In the genomic region with DNA sequence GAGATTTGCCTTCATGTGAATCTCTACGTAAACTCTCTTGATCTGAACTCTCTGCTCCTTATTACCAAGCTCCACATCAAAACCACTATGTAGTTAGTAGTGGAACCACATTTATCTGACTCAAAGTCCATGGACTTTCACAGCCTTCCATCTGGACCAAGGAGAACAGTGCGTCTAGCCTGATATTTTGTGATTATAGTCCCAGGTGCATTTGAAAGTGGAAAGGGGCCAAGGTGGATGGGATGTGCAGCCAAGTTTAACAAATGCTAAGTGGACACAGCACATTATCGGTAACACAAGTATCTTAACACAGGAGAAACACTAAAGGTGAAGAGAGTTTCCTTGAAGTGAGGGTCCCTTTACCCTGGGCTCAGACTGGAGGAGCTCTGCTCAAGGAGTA, we compare ENCODE assay signal across 18 cellular contexts.
"Had no signal": no experiment of that assay in that cellular context is flagged by ENCODE, and none has a peak within 500 bp of the region (broad histone marks: within the 10 kb centered on the region; RNA-seq: fewer than 3 reads in every experiment).

No MANE protein-coding gene starts in this region.

- DNase-seq: colonic mucosa; dermis blood vessel endothelial cell; erythroblast; foreskin keratinocyte; immature natural killer cell; left ventricle myocardium superior; naive thymus-derived CD4-positive, alpha-beta T cell; stimulated activated CD4-positive, alpha-beta T cell treated with anti-CD3 and anti-CD28 coated beads, Interleukin-2, amount 100 ng/mL, for 24 hours; stimulated activated CD4-positive, alpha-beta T cell treated with anti-CD3 and anti-CD28 coated beads, Interleukin-4, amount 100 ng/mL, for 4 hours; stimulated activated naive B cell treated with anti-CD40 and anti-IgM and Interleukin-4, amounts not matched to agents 10 μg/mL and 1 μg/mL and 100 μg/mL, for 72 hours; stimulated activated naive CD8-positive, alpha-beta T cell treated with anti-CD3 and anti-CD28 coated beads, Interleukin-15, amount 100 ng/mL, for 72 hours; substantia nigra; trophoblast cell had no signal

- H3K36me3 ChIP-seq: colonic mucosa, neutrophil, thoracic aorta had no signal

- H3K27me3 ChIP-seq: colonic mucosa, foreskin keratinocyte, neutrophil had no signal

- FAIRE-seq: endothelial cell of umbilical vein, keratinocyte had no signal

- H3K27ac ChIP-seq: colonic mucosa, foreskin keratinocyte, neutrophil, thoracic aorta had no signal

- ATAC-seq: foreskin keratinocyte; left ventricle myocardium superior; naive thymus-derived CD4-positive, alpha-beta T cell; sciatic nerve; stimulated activated naive B cell treated with anti-CD40 and anti-IgM and Interleukin-4, amounts not matched to agents 10 μg/mL and 1 μg/mL and 100 μg/mL, for 72 hours; stimulated activated naive CD8-positive, alpha-beta T cell treated with anti-CD3 and anti-CD28 coated beads, Interleukin-15, amount 100 ng/mL, for 72 hours had no signal

- H3K4me3 ChIP-seq: colonic mucosa, thoracic aorta had no signal

- H3K9me3 ChIP-seq: colonic mucosa, neutrophil had no signal

- H3K4me1 ChIP-seq: colonic mucosa had no signal
